In genomic region chr5:74070766-74071165, GRCh38 we compare ENCODE assay signal across 28 cellular contexts.
"Had no signal": no experiment of that assay in that cellular context is flagged by ENCODE, and none has a peak within 500 bp of the region (broad histone marks: within the 10 kb centered on the region; RNA-seq: fewer than 3 reads in every experiment).

No MANE protein-coding gene starts in this region.

- DNase-seq: cerebellar nuclear complex; cortex of kidney; effector CD8-positive, alpha-beta T cell; endodermal cell; erythroblast; esophagus squamous epithelium; foreskin fibroblast; gastrocnemius medialis; heart left ventricle; kidney; left cardiac atrium; left lung; mesenchymal stem cell; midbrain; naive thymus-derived CD8-positive, alpha-beta T cell; nephron progenitor cell; nucleus accumbens; spleen; stimulated activated CD4-positive, alpha-beta T cell treated with anti-CD3 and anti-CD28 coated beads, Interleukin-4, amount 100 ng/mL, for 4 hours; stimulated activated naive CD8-positive, alpha-beta T cell treated with anti-CD3 and anti-CD28 coated beads, Interleukin-15, Interleukin-2, amounts not matched to agents 100 U/mL and 50 U/mL, for 24 hours; substantia nigra; testis; tibial artery had no signal

- H3K4me3 ChIP-seq: esophagus squamous epithelium, gastrocnemius medialis, heart left ventricle, hepatocyte, left lung, prostate gland, right atrium auricular region, spleen, testis, tibial artery had no signal

- ATAC-seq: gastrocnemius medialis; heart left ventricle; left cardiac atrium; naive thymus-derived CD8-positive, alpha-beta T cell; sciatic nerve; stimulated activated memory B cell treated with anti-CD40 and anti-IgM and Interleukin-4, amounts not matched to agents 10 μg/mL and 1 μg/mL and 100 μg/mL, for 72 hours; stimulated activated naive CD8-positive, alpha-beta T cell treated with anti-CD3 and anti-CD28 coated beads, Interleukin-15, Interleukin-2, amounts not matched to agents 100 U/mL and 50 U/mL, for 24 hours had no signal
